14 cellular contexts compared by ENCODE assay signal in genomic region chr19:42876596-42876995, GRCh38. TPM values are rescaled to one million over a fixed set of nuclear protein-coding genes. Genes with fewer than 3 reads are reported as not detected.
"Had no signal": no experiment of that assay in that cellular context is flagged by ENCODE, and none has a peak within 500 bp of the region (broad histone marks: within the 10 kb centered on the region; RNA-seq: fewer than 3 reads in every experiment).

No MANE protein-coding gene starts in this region.

RNA-seq across cellular contexts. Expression of gene PSG1, which starts 2.9 kb away (rescaled TPM):
- total RNA-seq: activated CD4-positive, alpha-beta memory T cell treated with anti-CD3 and anti-CD28 coated beads, Interleukin-2, amount 10 ng/mL, durations not matched to agents 7 days and 5 days; body of pancreas; kidney epithelial cell; liver; mesenteric fat pad; omental fat pad; prostate gland; right lobe of liver; spleen; temporal lobe; upper lobe of left lung; WTC11 had no signal

RNA-seq across cellular contexts. Expression of gene PSG6, which starts 41.1 kb away (rescaled TPM):
- total RNA-seq: activated CD4-positive, alpha-beta memory T cell treated with anti-CD3 and anti-CD28 coated beads, Interleukin-2, amount 10 ng/mL, durations not matched to agents 7 days and 5 days; body of pancreas; glomerular endothelial cell; kidney epithelial cell; liver; mesenteric fat pad; omental fat pad; prostate gland; right lobe of liver; spleen; T-helper 17 cell; temporal lobe; upper lobe of left lung; WTC11 had no signal
